In genomic region chr2:105820691-105821090, GRCh38 we compare ENCODE assay signal across 17 cellular contexts.
A peak's percentile ranks its signal among the peaks of the same experiment; 100 is the strongest.
DNase-seq lines count a peak whose midpoint lies in the region; ATAC-seq and TF ChIP-seq lines count a peak whose summit lies in the region.
"Had no signal": no experiment of that assay in that cellular context is flagged by ENCODE, and none has a peak within 500 bp of the region (broad histone marks: within the 10 kb centered on the region; RNA-seq: fewer than 3 reads in every experiment).

No MANE protein-coding gene starts in this region.

- no peaks in the 10 kb centered on the region for H3K9me3 Mint-ChIP-seq in activated naive CD4-positive, alpha-beta T cell treated with anti-CD3 and anti-CD28 coated beads, Interleukin-2, amount 50 U/mL, for 24 hours
- no peaks in the 10 kb centered on the region for H3K9me3 Mint-ChIP-seq in activated T-helper 17 cell treated with anti-CD3 and anti-CD28 coated beads, Interleukin-2, amount 50 U/mL, for 72 hours
- no peaks in the 10 kb centered on the region for H3K9me3 Mint-ChIP-seq in stimulated activated naive CD8-positive, alpha-beta T cell treated with anti-CD3 and anti-CD28 coated beads, Interleukin-15, Interleukin-2, amounts not matched to agents 100 ng/mL and 50 ng/mL, for 24 hours
- no peaks in the 10 kb centered on the region for H3K9me3 Mint-ChIP-seq in natural killer cell treated with Interleukin-12 subunit alpha and Interleukin-12 subunit beta and Interleukin-15 and Interleukin-18, amount 100 ng/mL, for 72 hours
- H3K9me3 Mint-ChIP-seq: mesothelial cell of epicardium had no signal

- ATAC-seq in activated T-helper 17 cell treated with anti-CD3 and anti-CD28 coated beads, Interleukin-2, amount 50 U/mL, for 72 hours (replicated peaks) = no peak
- ATAC-seq in right lobe of liver (peak; percentile 48 to 82 (median 68)), aorta (ENCODE audit: low FRiP score) (no peak)
- ATAC-seq in natural killer cell treated with Interleukin-12 subunit alpha and Interleukin-12 subunit beta and Interleukin-15 and Interleukin-18, amount 100 ng/mL, for 72 hours = no peak
- ATAC-seq: gastroesophageal sphincter, left cardiac atrium, Panc1 had no signal

- H3K4me1 Mint-ChIP-seq in activated naive CD4-positive, alpha-beta T cell treated with anti-CD3 and anti-CD28 coated beads, Interleukin-2, amount 50 U/mL, for 24 hours = peaks cover 89% of the 10 kb centered on the region
- H3K4me1 Mint-ChIP-seq in activated T-helper 17 cell treated with anti-CD3 and anti-CD28 coated beads, Interleukin-2, amount 50 U/mL, for 72 hours = peaks cover 45% of the 10 kb centered on the region
- H3K4me1 Mint-ChIP-seq in stimulated activated naive CD8-positive, alpha-beta T cell treated with anti-CD3 and anti-CD28 coated beads, Interleukin-15, Interleukin-2, amounts not matched to agents 100 ng/mL and 50 ng/mL, for 24 hours (ENCODE audit: low read depth) = peaks cover 86% of the 10 kb centered on the region
- H3K4me1 Mint-ChIP-seq in natural killer cell treated with Interleukin-12 subunit alpha and Interleukin-12 subunit beta and Interleukin-15 and Interleukin-18, amount 100 ng/mL, for 72 hours (ENCODE audit: low read depth in 2 of 2) = peaks cover 35 to 37% of the 10 kb centered on the region in 2 donors

- H3K27me3 ChIP-seq in right lobe of liver (no peaks in the 10 kb centered on the region), aorta (ENCODE audit: control insufficient read depth in 1 of 2, insufficient read depth in 2 of 2, low read length in 1 of 2) (no peaks in the 10 kb centered on the region)
- H3K27me3 ChIP-seq: gastroesophageal sphincter, tibial nerve had no signal

- H3K4me1 ChIP-seq in right lobe of liver (peaks cover 0 to 15% (median 0%) of the 10 kb centered on the region in 4 donors), aorta (ENCODE audit: control insufficient read depth in 1 of 2, insufficient read depth in 2 of 2, low read length in 2 of 2) (no peaks in the 10 kb centered on the region)

- no peak overlapping the region for H3K4me3 Mint-ChIP-seq in activated naive CD4-positive, alpha-beta T cell treated with anti-CD3 and anti-CD28 coated beads, Interleukin-2, amount 50 U/mL, for 24 hours
- H3K4me3 Mint-ChIP-seq in activated T-helper 17 cell treated with anti-CD3 and anti-CD28 coated beads, Interleukin-2, amount 50 U/mL, for 72 hours = peak overlapping the region; percentile 56
- no peak overlapping the region for H3K4me3 Mint-ChIP-seq in stimulated activated naive CD8-positive, alpha-beta T cell treated with anti-CD3 and anti-CD28 coated beads, Interleukin-15, Interleukin-2, amounts not matched to agents 100 ng/mL and 50 ng/mL, for 24 hours
- H3K4me3 Mint-ChIP-seq in natural killer cell treated with Interleukin-12 subunit alpha and Interleukin-12 subunit beta and Interleukin-15 and Interleukin-18, amount 100 ng/mL, for 72 hours = no peak overlapping the region
- H3K4me3 Mint-ChIP-seq: mesothelial cell of epicardium had no signal

- H3K27me3 Mint-ChIP-seq in activated naive CD4-positive, alpha-beta T cell treated with anti-CD3 and anti-CD28 coated beads, Interleukin-2, amount 50 U/mL, for 24 hours = no peaks in the 10 kb centered on the region
- no peaks in the 10 kb centered on the region for H3K27me3 Mint-ChIP-seq in activated T-helper 17 cell treated with anti-CD3 and anti-CD28 coated beads, Interleukin-2, amount 50 U/mL, for 72 hours
- H3K27me3 Mint-ChIP-seq in stimulated activated naive CD8-positive, alpha-beta T cell treated with anti-CD3 and anti-CD28 coated beads, Interleukin-15, Interleukin-2, amounts not matched to agents 100 ng/mL and 50 ng/mL, for 24 hours = no peaks in the 10 kb centered on the region
- H3K27me3 Mint-ChIP-seq in natural killer cell treated with Interleukin-12 subunit alpha and Interleukin-12 subunit beta and Interleukin-15 and Interleukin-18, amount 100 ng/mL, for 72 hours = no peaks in the 10 kb centered on the region

- TF ChIP-seq CTCF in right lobe of liver (IDR thresholded peaks at IDR 0.05) = no peak

- TF ChIP-seq POLR2A in right lobe of liver (IDR thresholded peaks at IDR 0.05) = no peak

- H3K36me3 Mint-ChIP-seq in activated naive CD4-positive, alpha-beta T cell treated with anti-CD3 and anti-CD28 coated beads, Interleukin-2, amount 50 U/mL, for 24 hours = peaks cover 28% of the 10 kb centered on the region
- peaks cover 92% of the 10 kb centered on the region for H3K36me3 Mint-ChIP-seq in activated T-helper 17 cell treated with anti-CD3 and anti-CD28 coated beads, Interleukin-2, amount 50 U/mL, for 72 hours (ENCODE audit: low read depth)
- peaks cover 80% of the 10 kb centered on the region for H3K36me3 Mint-ChIP-seq in stimulated activated naive CD8-positive, alpha-beta T cell treated with anti-CD3 and anti-CD28 coated beads, Interleukin-15, Interleukin-2, amounts not matched to agents 100 ng/mL and 50 ng/mL, for 24 hours (ENCODE audit: low read depth)
- H3K36me3 Mint-ChIP-seq in natural killer cell treated with Interleukin-12 subunit alpha and Interleukin-12 subunit beta and Interleukin-15 and Interleukin-18, amount 100 ng/mL, for 72 hours = peaks cover 6% of the 10 kb centered on the region

- no peak overlapping the region for H3K4me3 ChIP-seq in right lobe of liver
- H3K4me3 ChIP-seq in aorta (ENCODE audit: low read length in 2 of 2) = no peak overlapping the region
- H3K4me3 ChIP-seq: gastroesophageal sphincter, tibial nerve had no signal

- WGBS in right lobe of liver (ENCODE audit: insufficient coverage, low coverage, low lambda C conversion rate, missing lambda C conversion rate) = 32% methylated on average over 6 of the region's 6 CpGs
- 90 to 92% methylated on average over 6 of the region's 6 CpGs for WGBS in aorta, 2 donors

- no peak overlapping the region for H3K27ac ChIP-seq in right lobe of liver
- H3K27ac ChIP-seq in aorta (ENCODE audit: low read depth in 1 of 2, low read length in 2 of 2) = no peak overlapping the region
- H3K27ac ChIP-seq: epithelial cell of prostate, gastroesophageal sphincter, tibial nerve had no signal

- H3K9me3 ChIP-seq in right lobe of liver = no peaks in the 10 kb centered on the region
- H3K9me3 ChIP-seq in aorta (ENCODE audit: control insufficient read depth, low read length) = no peaks in the 10 kb centered on the region
- H3K9me3 ChIP-seq: gastroesophageal sphincter, tibial nerve had no signal

- peak overlapping the region; percentile 66 for H3K27ac Mint-ChIP-seq in activated naive CD4-positive, alpha-beta T cell treated with anti-CD3 and anti-CD28 coated beads, Interleukin-2, amount 50 U/mL, for 24 hours
- peak overlapping the region; percentile 73 for H3K27ac Mint-ChIP-seq in activated T-helper 17 cell treated with anti-CD3 and anti-CD28 coated beads, Interleukin-2, amount 50 U/mL, for 72 hours
- H3K27ac Mint-ChIP-seq in stimulated activated naive CD8-positive, alpha-beta T cell treated with anti-CD3 and anti-CD28 coated beads, Interleukin-15, Interleukin-2, amounts not matched to agents 100 ng/mL and 50 ng/mL, for 24 hours = peak overlapping the region; percentile 71
- peak overlapping the region in 1 of 2 donors; percentile 87 for H3K27ac Mint-ChIP-seq in natural killer cell treated with Interleukin-12 subunit alpha and Interleukin-12 subunit beta and Interleukin-15 and Interleukin-18, amount 100 ng/mL, for 72 hours
- H3K27ac Mint-ChIP-seq: mesothelial cell of epicardium had no signal

- no peak for DNase-seq in activated naive CD4-positive, alpha-beta T cell (lab: John Stamatoyannopoulos, UW)
- DNase-seq in right lobe of liver = no peak
- DNase-seq in middle frontal gyrus (ENCODE audit: extremely low spot score, low spot score) = no peak
- DNase-seq in natural killer cell treated with Interleukin-12 subunit alpha and Interleukin-12 subunit beta and Interleukin-15 and Interleukin-18, amount 100 ng/mL, for 72 hours (ENCODE audit: low spot score) = no peak
- no peak for DNase-seq in aorta
- DNase-seq: activated CD4-positive, alpha-beta T cell treated with anti-CD3 and anti-CD28 coated beads for 1 hour; DMS79 treated with DMSO at 0.1 percent for 48 hours; left cardiac atrium; T1000 had no signal

- intact Hi-C loops in right lobe of liver (cut with DNase I) (no loop called here), aorta (cut with DNase I) (no loop called here)

- H3K36me3 ChIP-seq in right lobe of liver (no peaks in the 10 kb centered on the region), aorta (ENCODE audit: control insufficient read depth in 1 of 2, insufficient read depth in 2 of 2, low read length in 1 of 2) (no peaks in the 10 kb centered on the region)

Comparison
In these comparisons a context has a peak if more than half of its experiments do, and no peak if none do; other contexts are left out.
1. ATAC-seq: peak in right lobe of liver (4 of 4); none in activated T-helper 17 cell treated with anti-CD3 and anti-CD28 coated beads, Interleukin-2, amount 50 U/mL, for 72 hours (single experiment), natural killer cell treated with Interleukin-12 subunit alpha and Interleukin-12 subunit beta and Interleukin-15 and Interleukin-18, amount 100 ng/mL, for 72 hours (0 of 2) and aorta (single experiment).